8 cellular contexts compared by ENCODE assay signal in genomic region chr7:74401137-74401859, GRCh38. TPM values are rescaled to one million over a fixed set of nuclear protein-coding genes. Genes with fewer than 3 reads are reported as not detected.
DNase-seq lines count a peak whose midpoint lies in the region; ATAC-seq and TF ChIP-seq lines count a peak whose summit lies in the region.

No MANE protein-coding gene starts in this region.

- H3K9me3 ChIP-seq in mesenchymal stem cell (ENCODE audit: control insufficient read depth, low read length): no peaks in the 10 kb centered on the region

- TF ChIP-seq CTCF in AG04449 (IDR thresholded peaks at IDR 0.05; ENCODE audit: insufficient read depth, low read length, missing control alignments): peak; percentile 96
- peak; percentile 98 for TF ChIP-seq CTCF in GM13976 (IDR thresholded peaks at IDR 0.05; ENCODE audit: borderline replicate concordance, control extremely low read depth, extremely low read depth, insufficient read depth, missing control alignments)
- TF ChIP-seq CTCF in dorsolateral prefrontal cortex (IDR thresholded peaks at IDR 0.05 in 54 of 56, conservative IDR thresholded peaks at IDR 0.05 in 2 of 56; ENCODE audit: low read depth in 1 of 56, partially characterized antibody in 56 of 56): peak; percentile 88 to 99 (median 96)

- no peak overlapping the region for H2BK5ac ChIP-seq in mesenchymal stem cell (ENCODE audit: low read depth, low read length, poor library complexity, severe bottlenecking)

- H2AK5ac ChIP-seq in mesenchymal stem cell (ENCODE audit: low read length, severe bottlenecking): no peak overlapping the region

- intact Hi-C loops in dorsolateral prefrontal cortex (cut with DNase I): loop anchor here (1.0 to 2.0 kb wide), 3 partner anchors 194 to 334 kb away; no protein-coding TSS in a partner anchor

- no peaks in the 10 kb centered on the region for H3K4me1 ChIP-seq in mesenchymal stem cell (ENCODE audit: control insufficient read depth, insufficient read depth, low read depth, low read length)

- peaks cover 54 to 70% of the 10 kb centered on the region in 2 experiments for H3K36me3 ChIP-seq in mesenchymal stem cell (ENCODE audit: control insufficient read depth in 1 of 2, insufficient read depth in 2 of 2, low read depth in 1 of 2, low read length in 2 of 2)

- 47% methylated on average over 14 of the region's 14 CpGs for WGBS in mesenchymal stem cell

- H3K27ac ChIP-seq in dorsolateral prefrontal cortex: peak overlapping the region in 23 of 59 donors; percentile 8 to 71 (median 35)
- no peak overlapping the region for H3K27ac ChIP-seq in mesenchymal stem cell (ENCODE audit: low read length, poor library complexity, severe bottlenecking)

- no peak overlapping the region for H3K14ac ChIP-seq in mesenchymal stem cell (ENCODE audit: low read length in 2 of 2)

- H2BK12ac ChIP-seq in mesenchymal stem cell (ENCODE audit: low read length in 2 of 2): no peak overlapping the region

- no peak overlapping the region for H4K8ac ChIP-seq in mesenchymal stem cell (ENCODE audit: low read length)

- no peak overlapping the region for H2BK120ac ChIP-seq in mesenchymal stem cell (ENCODE audit: low read depth, low read length)

- no peak overlapping the region for H3K9ac ChIP-seq in mesenchymal stem cell (ENCODE audit: low read length)

- H3K4me3 ChIP-seq in AG04449 (ENCODE audit: low read depth, low read length) (no peak overlapping the region), dorsolateral prefrontal cortex (no peak overlapping the region), mesenchymal stem cell (ENCODE audit: insufficient read depth in 1 of 2, low read depth in 1 of 2, low read length in 2 of 2) (no peak overlapping the region)

- peaks cover 4% of the 10 kb centered on the region for H3K79me1 ChIP-seq in mesenchymal stem cell (replicated peaks; ENCODE audit: low read length, poor library complexity, severe bottlenecking)

- H3K4me2 ChIP-seq in mesenchymal stem cell (ENCODE audit: low read length, poor library complexity, severe bottlenecking): no peak overlapping the region

- H3K18ac ChIP-seq in mesenchymal stem cell (ENCODE audit: low read depth in 1 of 2, low read length in 2 of 2): no peak overlapping the region

- no peak for DNase-seq in AG04449 (ENCODE audit: low read depth, low spot score)
- peak; percentile 86 for DNase-seq in GM13976 (ENCODE audit: low spot score)
- DNase-seq in NCI-H226: peak; percentile 15
- peak; percentile 63 to 72 for DNase-seq in activated CD4-positive, alpha-beta T cell treated with anti-CD3 and anti-CD28 coated beads, Interleukin-2, amount 50 U/mL, for 4 hours
- peak; percentile 67 to 86 (median 76) for DNase-seq in dorsolateral prefrontal cortex
- DNase-seq in mesenchymal stem cell: peak; percentile 68
- peak; percentile 52 to 60 for DNase-seq in stimulated activated CD8-positive, alpha-beta memory T cell treated with anti-CD3 and anti-CD28 coated beads, Interleukin-2, amount 100 ng/mL, for 1 hour (ENCODE audit: low read depth in 2 of 2)

- no peak overlapping the region for H2AFZ ChIP-seq in mesenchymal stem cell (ENCODE audit: low read depth, low read length)

- no peak overlapping the region for H4K91ac ChIP-seq in mesenchymal stem cell (ENCODE audit: low read length)

- ATAC-seq in GM18511 (IDR thresholded peaks at IDR 0.05; ENCODE audit: unreplicated experiment): no peak

- in situ Hi-C loops in GM13976 (cut with MboI; ENCODE audit: low sequenced_read_pairs, unreplicated experiment): loop anchor here (10.0 kb wide), 2 partner anchors 196 to 336 kb away; no protein-coding TSS in a partner anchor

- no peak overlapping the region for H2BK15ac ChIP-seq in mesenchymal stem cell (ENCODE audit: low read depth, poor library complexity, severe bottlenecking)

- H3K23ac ChIP-seq in mesenchymal stem cell (ENCODE audit: low read length in 2 of 2): no peak overlapping the region

- no peak overlapping the region for H3K4ac ChIP-seq in mesenchymal stem cell (ENCODE audit: low read depth in 1 of 2, low read length in 2 of 2)

- H3K27me3 ChIP-seq in dorsolateral prefrontal cortex: no peaks in the 10 kb centered on the region
- no peaks in the 10 kb centered on the region for H3K27me3 ChIP-seq in mesenchymal stem cell (ENCODE audit: control insufficient read depth in 1 of 2, insufficient read depth in 1 of 2, low read length in 2 of 2)

- POLR2A ChIA-PET in AG04449 (lab: Yijun Ruan, JAX): interaction anchor here (1.0 kb wide), 1 partner anchor 195 kb away, joined by 3 read pairs; no protein-coding TSS in a partner anchor

- CTCF ChIA-PET in AG04449 (lab: Yijun Ruan, JAX): interaction anchor here (0.6 to 24.1 kb wide), 81 partner anchors 10 to 555 kb away, joined by 3 to 809 read pairs (median 5); partner anchors contain the start of genes LAT2, LIMK1 and RFC2

RNA-seq across cellular contexts. Expression of gene GTF2IRD1, which starts 52.4 kb away (rescaled TPM):
- 10 to 100 TPM; 13.2 to 37.2 (median 22.2) TPM for total RNA-seq in dorsolateral prefrontal cortex
- polyA plus RNA-seq in mesenchymal stem cell (2013, experiment 1 of 2): 25.5 TPM
- 28.4 TPM for polyA plus RNA-seq in mesenchymal stem cell (2013, experiment 2 of 2)
